ENCODE assay signal across 19 cellular contexts in genomic region chr4:10607206-10607605, GRCh38.
DNase-seq lines count a peak whose midpoint lies in the region; ATAC-seq and TF ChIP-seq lines count a peak whose summit lies in the region.
"Had no signal": no experiment of that assay in that cellular context is flagged by ENCODE, and none has a peak within 500 bp of the region (broad histone marks: within the 10 kb centered on the region; RNA-seq: fewer than 3 reads in every experiment).

No MANE protein-coding gene starts in this region.

- no peaks in the 10 kb centered on the region for H3K79me1 ChIP-seq in mesendoderm (ENCODE audit: low read length)

- peak overlapping the region; percentile 28 for H2BK5ac ChIP-seq in mesendoderm (ENCODE audit: low read length)

- no peak overlapping the region for H4K8ac ChIP-seq in mesendoderm (ENCODE audit: low read depth, low read length)

- intact Hi-C loops in PC-3 (cut with micrococcal nuclease) = no loop called here
- intact Hi-C loops in dorsolateral prefrontal cortex (cut with DNase I) = no loop called here

- no peak overlapping the region for H3K9ac ChIP-seq in PC-3 (ENCODE audit: low read length)
- no peak overlapping the region for H3K9ac ChIP-seq in mesendoderm (ENCODE audit: low read length)

- H3K27ac ChIP-seq in PC-3 (ENCODE audit: low read length) = peak overlapping the region; percentile 86
- H3K27ac ChIP-seq in brain microvascular endothelial cell = peak overlapping the region; percentile 9
- H3K27ac ChIP-seq in mesendoderm (ENCODE audit: low read depth, low read length) = no peak overlapping the region
- H3K27ac ChIP-seq in dorsolateral prefrontal cortex = no peak overlapping the region

- no TSS peak for BruUV-seq in PC-3 (replicated peaks; lab: Mats Ljungman, UMichigan)

- H3K9me3 ChIP-seq in PC-3 (ENCODE audit: low read length) = no peaks in the 10 kb centered on the region
- H3K9me3 ChIP-seq: BE2C had no signal

- H2BK15ac ChIP-seq in mesendoderm (replicated peaks; ENCODE audit: low read depth) = no peak overlapping the region

- H4K20me1 ChIP-seq in PC-3 (ENCODE audit: low read length) = no peaks in the 10 kb centered on the region

- no peak overlapping the region for H2AFZ ChIP-seq in PC-3 (ENCODE audit: low read length)

- no peaks in the 10 kb centered on the region for H3K79me2 ChIP-seq in PC-3 (ENCODE audit: low read length)
- no peaks in the 10 kb centered on the region for H3K79me2 ChIP-seq in mesendoderm (ENCODE audit: control insufficient read depth, insufficient read depth, low read length)

- CTCF ChIA-PET in PC-3 (lab: Charles Lee) = no interaction called here

- POLR2A ChIA-PET in PC-3 (lab: Charles Lee; ENCODE audit: unreplicated experiment) = no interaction called here

- no peak for DNase-seq in PC-3
- DNase-seq in brain microvascular endothelial cell = peak; percentile 32
- DNase-seq in mesendoderm = peak; percentile 66
- DNase-seq in dorsolateral prefrontal cortex = no peak
- no peak for DNase-seq in stimulated activated CD4-positive, alpha-beta T cell treated with anti-CD3 and anti-CD28 coated beads, Interleukin-1b, Interleukin-23, amount 100 ng/mL, for 48 hours
- DNase-seq in NCI-H1930 (lab: John Stamatoyannopoulos, UW) = no peak
- DNase-seq in activated T-cell treated with anti-CD3 and anti-CD28 coated beads, Interleukin-2, amount 50 U/mL, for 48 hours = no peak
- DNase-seq: BE2C; C1 segment of cervical spinal cord; CD4-positive, CD25-positive, alpha-beta regulatory T cell; CD8-positive, alpha-beta memory T cell; COR-L47; DMS 273 treated with DMSO at 0.1 percent for 48 hours; DMS53; DND-41; EL; H9 had no signal

- no peak overlapping the region for H3K4ac ChIP-seq in mesendoderm (ENCODE audit: low read depth, low read length)

- H3K56ac ChIP-seq in mesendoderm (ENCODE audit: low read length) = peak overlapping the region; percentile 40

- H3F3A ChIP-seq in PC-3 (ENCODE audit: low read length, unreplicated experiment) = peaks cover 3% of the 10 kb centered on the region

- TF ChIP-seq CTCF in PC-3 (conservative IDR thresholded peaks at IDR 0.05; ENCODE audit: low read depth, low read length) (no peak), brain microvascular endothelial cell (IDR thresholded peaks at IDR 0.05; ENCODE audit: low read depth, low read length, missing control alignments) (no peak), dorsolateral prefrontal cortex (IDR thresholded peaks at IDR 0.05 in 54 of 56, conservative IDR thresholded peaks at IDR 0.05 in 2 of 56; ENCODE audit: low read depth in 1 of 56, partially characterized antibody in 56 of 56) (no peak)

- H3K4me3 ChIP-seq in PC-3 (ENCODE audit: low read length) = no peak overlapping the region
- H3K4me3 ChIP-seq in brain microvascular endothelial cell (ENCODE audit: low read depth, low read length) = no peak overlapping the region
- H3K4me3 ChIP-seq in mesendoderm (ENCODE audit: low read length) = no peak overlapping the region
- H3K4me3 ChIP-seq in dorsolateral prefrontal cortex = no peak overlapping the region
- H3K4me3 ChIP-seq: GM12878 had no signal

- in situ Hi-C loops in brain microvascular endothelial cell (cut with HindIII; ENCODE audit: low pct_ligation_motif_present, low sequenced_read_pairs) = no loop called here

- no peak overlapping the region for H4K5ac ChIP-seq in mesendoderm (ENCODE audit: low read length)

- peaks cover 28% of the 10 kb centered on the region for H3K4me1 ChIP-seq in PC-3 (ENCODE audit: insufficient read depth, low read length)
- no peaks in the 10 kb centered on the region for H3K4me1 ChIP-seq in mesendoderm (ENCODE audit: control insufficient read depth, low read depth, low read length)
- H3K4me1 ChIP-seq: BE2C had no signal

- H2BK120ac ChIP-seq in mesendoderm (ENCODE audit: low read depth, low read length) = no peak overlapping the region

- H3K36me3 ChIP-seq in PC-3 (ENCODE audit: low read depth, low read length) = no peaks in the 10 kb centered on the region
- H3K36me3 ChIP-seq in brain microvascular endothelial cell (replicated peaks) = no peaks in the 10 kb centered on the region
- H3K36me3 ChIP-seq in mesendoderm (ENCODE audit: control insufficient read depth, insufficient read depth, low read length) = no peaks in the 10 kb centered on the region
- H3K36me3 ChIP-seq: BE2C had no signal

- H3K9me2 ChIP-seq in PC-3 (replicated peaks; ENCODE audit: low read length) = no peaks in the 10 kb centered on the region

- no CpG with 5 or more reads among the region's 3 CpGs for whole genome bisulfite sequencing in mesendoderm (ENCODE audit: extremely low coverage, insufficient coverage, low lambda C conversion rate)

- no peak overlapping the region for H3K23ac ChIP-seq in mesendoderm (ENCODE audit: low read length)

- no peak overlapping the region for H2AK5ac ChIP-seq in mesendoderm (ENCODE audit: low read length)

- peak overlapping the region; percentile 49; the same call in 1 of the 2 replicates for H3K4me2 ChIP-seq in PC-3 (ENCODE audit: low read length)
- no peak overlapping the region for H3K4me2 ChIP-seq in mesendoderm (ENCODE audit: low read length)

- H3K27me3 ChIP-seq in PC-3 (ENCODE audit: low read length) = no peaks in the 10 kb centered on the region
- no peaks in the 10 kb centered on the region for H3K27me3 ChIP-seq in brain microvascular endothelial cell (replicated peaks)
- H3K27me3 ChIP-seq in mesendoderm (ENCODE audit: insufficient read depth, low read length, poor library complexity) = no peaks in the 10 kb centered on the region
- H3K27me3 ChIP-seq in dorsolateral prefrontal cortex = peaks cover 0 to 7% (median 0%) of the 10 kb centered on the region in 45 donors
- H3K27me3 ChIP-seq: BE2C had no signal

- no peak overlapping the region for H3K18ac ChIP-seq in mesendoderm (ENCODE audit: low read length)

- ATAC-seq in PC-3 = no peak
- ATAC-seq: GM12878, HepG2 had no signal

Comparison
In these comparisons a context has a peak if more than half of its experiments do, and no peak if none do; other contexts are left out.
1. DNase-seq: peak in brain microvascular endothelial cell (single experiment) and mesendoderm (single experiment); none in PC-3 (single experiment), dorsolateral prefrontal cortex (0 of 10), stimulated activated CD4-positive, alpha-beta T cell treated with anti-CD3 and anti-CD28 coated beads, Interleukin-1b, Interleukin-23, amount 100 ng/mL, for 48 hours (single experiment), NCI-H1930 (0 of 2) and activated T-cell treated with anti-CD3 and anti-CD28 coated beads, Interleukin-2, amount 50 U/mL, for 48 hours (0 of 2).
2. H3K27ac ChIP-seq: peak in PC-3 (single experiment) and brain microvascular endothelial cell (single experiment); none in mesendoderm (single experiment) and dorsolateral prefrontal cortex (0 of 59).